ENCODE assay signal across 19 cellular contexts in the genomic region with DNA sequence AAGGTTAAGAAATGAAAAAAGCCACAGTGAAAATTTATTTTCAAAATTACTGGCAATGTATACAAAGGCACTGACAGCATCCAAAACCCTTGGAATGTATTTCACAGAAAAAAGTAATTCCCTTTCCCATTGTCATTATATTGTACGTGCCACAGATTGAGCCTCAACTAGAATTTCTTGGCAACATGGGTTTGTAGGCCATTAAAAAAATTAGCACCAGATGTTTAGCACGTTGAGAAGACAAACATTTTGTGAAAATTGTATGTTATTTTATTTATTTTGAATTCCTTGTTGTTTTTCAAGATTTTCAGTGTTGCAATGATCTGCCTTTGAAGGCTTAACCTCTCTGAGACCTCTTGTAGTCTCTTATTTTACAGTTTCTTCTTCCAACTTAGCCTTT.
DNase-seq lines count a peak whose midpoint lies in the region; FAIRE-seq and TF ChIP-seq lines count a peak whose summit lies in the region.
"Had no signal": no experiment of that assay in that cellular context is flagged by ENCODE, and none has a peak within 500 bp of the region (broad histone marks: within the 10 kb centered on the region; RNA-seq: fewer than 3 reads in every experiment).

No MANE protein-coding gene starts in this region.

- no peak overlapping the region for H3K27ac Mint-ChIP-seq in CD14-positive monocyte
- H3K27ac Mint-ChIP-seq: CD8-positive, alpha-beta T cell; GM23338 had no signal

- intact Hi-C loops in CD14-positive monocyte (cut with micrococcal nuclease): no loop called here

- no peaks in the 10 kb centered on the region for H3K36me3 Mint-ChIP-seq in CD14-positive monocyte
- H3K36me3 Mint-ChIP-seq: CD8-positive, alpha-beta T cell had no signal

- FAIRE-seq in endometrium (lab: Jason Lieb, UNC): peak; percentile 99
- FAIRE-seq: D721Med, GM12878 had no signal

- no peak for TF ChIP-seq CTCF in CD14-positive monocyte (IDR thresholded peaks at IDR 0.05)

- H3K9me3 Mint-ChIP-seq in CD14-positive monocyte: peaks cover 0 to 3% (median 0%) of the 10 kb centered on the region in 7 donors
- H3K9me3 Mint-ChIP-seq: CD8-positive, alpha-beta T cell; GM23338 had no signal

- no peak overlapping the region for H3K4me3 Mint-ChIP-seq in CD14-positive monocyte
- H3K4me3 Mint-ChIP-seq: CD8-positive, alpha-beta T cell; GM23338 had no signal

- peaks cover 4% of the 10 kb centered on the region for H3K4me1 Mint-ChIP-seq in CD14-positive monocyte
- H3K4me1 Mint-ChIP-seq: GM23338 had no signal

- peaks cover 0 to 4% (median 1%) of the 10 kb centered on the region in 3 donors for H3K27me3 Mint-ChIP-seq in CD14-positive monocyte (ENCODE audit: low read depth in 3 of 3)

- DNase-seq in DMS 273 (lab: John Stamatoyannopoulos, UW; ENCODE audit: unreplicated experiment) (peak; percentile 76), NCI-H1694 (lab: John Stamatoyannopoulos, UW) (peak; percentile 50), CD14-positive monocyte (ENCODE audit: low spot score) (no peak), NCI-H2227 treated with DMSO at 0.1 percent for 48 hours (lab: John Stamatoyannopoulos, UW) (no peak), epidermal melanocyte (ENCODE audit: insufficient read length, low spot score) (no peak)
- DNase-seq in stimulated activated CD4-positive, alpha-beta T cell treated with anti-CD3 and anti-CD28 coated beads, Interleukin-4, amount 100 ng/mL, for 24 hours: no peak
- DNase-seq: ACHN; BE2C; CD8-positive, alpha-beta T cell; COR-L47; DMS53; GF-D8; H7; IMR-90; KBM-7 had no signal

Comparison
In these comparisons a context has a peak if more than half of its experiments do, and no peak if none do; other contexts are left out.
1. DNase-seq: peak in DMS 273 (single experiment) and NCI-H1694 (single experiment); none in stimulated activated CD4-positive, alpha-beta T cell treated with anti-CD3 and anti-CD28 coated beads, Interleukin-4, amount 100 ng/mL, for 24 hours (single experiment), CD14-positive monocyte (single experiment), NCI-H2227 treated with DMSO at 0.1 percent for 48 hours (single experiment) and epidermal melanocyte (single experiment).